ENCODE assay signal across 1 cellular context in genomic region chr3:23751485-23751811, GRCh38.
TF ChIP-seq lines count a peak whose summit lies in the region.

No MANE protein-coding gene starts in this region.

TF ChIP-seq in HEK293, 187 proteins besides CTCF, POLR2A, EP300 and RAD21 (continued from another document):
- TF ChIP-seq, protein P1, sequence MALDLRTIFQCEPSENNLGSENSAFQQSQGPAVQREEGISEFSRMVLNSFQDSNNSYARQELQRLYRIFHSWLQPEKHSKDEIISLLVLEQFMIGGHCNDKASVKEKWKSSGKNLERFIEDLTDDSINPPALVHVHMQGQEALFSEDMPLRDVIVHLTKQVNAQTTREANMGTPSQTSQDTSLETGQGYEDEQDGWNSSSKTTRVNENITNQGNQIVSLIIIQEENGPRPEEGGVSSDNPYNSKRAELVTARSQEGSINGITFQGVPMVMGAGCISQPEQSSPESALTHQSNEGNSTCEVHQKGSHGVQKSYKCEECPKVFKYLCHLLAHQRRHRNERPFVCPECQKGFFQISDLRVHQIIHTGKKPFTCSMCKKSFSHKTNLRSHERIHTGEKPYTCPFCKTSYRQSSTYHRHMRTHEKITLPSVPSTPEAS (tag by site-specific recombination; IDR thresholded peaks at IDR 0.05) = peak; percentile 62
